In the genomic region with DNA sequence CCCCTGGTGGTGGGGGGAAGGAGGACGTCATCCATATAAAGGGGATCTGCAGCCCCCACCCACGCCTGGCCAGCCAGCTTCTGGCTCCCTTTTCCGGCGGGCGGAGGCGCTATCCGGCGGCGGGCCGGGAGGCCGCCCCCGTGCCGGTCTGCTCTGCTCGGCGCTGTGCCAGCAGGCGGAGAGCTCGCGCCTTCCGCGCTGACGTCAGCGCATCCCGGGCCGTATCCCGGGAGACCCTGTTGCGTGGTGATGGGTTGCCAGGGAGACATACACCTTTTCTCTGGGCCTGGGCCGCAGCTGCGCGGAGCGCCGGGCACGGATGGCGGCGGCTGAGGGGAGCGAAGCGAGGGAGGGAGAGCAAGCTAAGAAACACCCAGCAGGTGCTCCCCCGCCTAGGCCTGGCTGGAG, we compare ENCODE assay signal across 10 cellular contexts. TPM values are rescaled to one million over a fixed set of nuclear protein-coding genes. Genes with fewer than 3 reads are reported as not detected.
DNase-seq lines count a peak whose midpoint lies in the region; ATAC-seq and TF ChIP-seq lines count a peak whose summit lies in the region.
"Had no signal": no experiment of that assay in that cellular context is flagged by ENCODE, and none has a peak within 500 bp of the region (broad histone marks: within the 10 kb centered on the region; RNA-seq: fewer than 3 reads in every experiment).

No MANE protein-coding gene starts in this region.

- H3K4me3 Mint-ChIP-seq in neural crest cell: peak overlapping the region; percentile 92
- H3K4me3 Mint-ChIP-seq: activated naive CD8-positive, alpha-beta T cell treated with anti-CD3 and anti-CD28 coated beads, Interleukin-2, amount 10 ng/mL, durations not matched to agents 7 days and 5 days; stimulated activated naive CD8-positive, alpha-beta T cell treated with anti-CD3 and anti-CD28 coated beads, Interleukin-15, Interleukin-2, amounts not matched to agents 100 ng/mL and 50 ng/mL, for 24 hours had no signal

- H3F3A ChIP-seq in MM.1S (ENCODE audit: insufficient read depth, low read length): peaks cover 18% of the 10 kb centered on the region

- no peak overlapping the region for H3K4me2 ChIP-seq in MM.1S (ENCODE audit: low read depth, low read length)

- no peak overlapping the region for H2AFZ ChIP-seq in MM.1S (ENCODE audit: low read length)

- no peaks in the 10 kb centered on the region for H3K9me3 ChIP-seq in HEK293 (ENCODE audit: control insufficient read depth, insufficient read depth, low read depth, low read length)
- no peaks in the 10 kb centered on the region for H3K9me3 ChIP-seq in MM.1S (replicated peaks; ENCODE audit: insufficient read depth, low read length)

- POLR2A ChIA-PET in HEK293 (lab: Yijun Ruan, JAX): interaction anchor here (0.6 to 2.0 kb wide), 2 partner anchors 10 to 33 kb away, joined by 3 to 5 read pairs; no protein-coding TSS in a partner anchor

- H4K20me1 ChIP-seq in MM.1S (ENCODE audit: insufficient read depth, low read length): peaks cover 14% of the 10 kb centered on the region; the same call in 1 of the 2 replicates

- peaks cover 0 to 55% of the 10 kb centered on the region in 2 experiments; a peak in 1 of 3 replicates for H3K36me3 ChIP-seq in HEK293 (ENCODE audit: control insufficient read depth in 2 of 2, insufficient read depth in 1 of 2, low read length in 2 of 2)
- no peaks in the 10 kb centered on the region for H3K36me3 ChIP-seq in MM.1S (replicated peaks; ENCODE audit: insufficient read depth, low read length)

- H3K4me1 ChIP-seq in HEK293 (ENCODE audit: control insufficient read depth, insufficient read depth, low read length): no peaks in the 10 kb centered on the region
- H3K4me1 ChIP-seq in MM.1S (ENCODE audit: low read length): 0 out of 2 replicates have a peak, but pooled peaks cover 4% of the 10 kb centered on the region

- H3K9me2 ChIP-seq in MM.1S (replicated peaks; ENCODE audit: insufficient read depth, low read length): no peaks in the 10 kb centered on the region

- H3K36me3 Mint-ChIP-seq in neural crest cell (ENCODE audit: low read depth): peaks cover 5% of the 10 kb centered on the region

- CTCF ChIA-PET in HEK293 (lab: Yijun Ruan, JAX): interaction anchor here (0.8 to 2.2 kb wide), 2 partner anchors 17 to 33 kb away, joined by 3 to 6 read pairs; no protein-coding TSS in a partner anchor

- peak overlapping the region; percentile 11 for H3K4me3 ChIP-seq in HEK293 (ENCODE audit: low read depth, low read length)
- no peak overlapping the region for H3K4me3 ChIP-seq in MM.1S (ENCODE audit: low read length)

- H3K4me1 Mint-ChIP-seq in neural crest cell: peaks cover 42% of the 10 kb centered on the region

- no peaks in the 10 kb centered on the region for H3K27me3 ChIP-seq in MM.1S (replicated peaks; ENCODE audit: insufficient read depth, low read length)

- peak; percentile 87 to 94 for DNase-seq in SHP77 (lab: John Stamatoyannopoulos, UW)
- DNase-seq in fibroblast of peridontal ligament (ENCODE audit: extremely low read depth): peak; percentile 60
- DNase-seq in neural crest cell (ENCODE audit: low read depth, low spot score): no peak
- no peak for DNase-seq in MM.1S
- DNase-seq: activated naive CD8-positive, alpha-beta T cell treated with anti-CD3 and anti-CD28 coated beads, Interleukin-2, amount 10 ng/mL, durations not matched to agents 7 days and 5 days had no signal

- peaks cover 5% of the 10 kb centered on the region for H3K27me3 Mint-ChIP-seq in neural crest cell (ENCODE audit: low read depth)
- H3K27me3 Mint-ChIP-seq: activated naive CD8-positive, alpha-beta T cell treated with anti-CD3 and anti-CD28 coated beads, Interleukin-2, amount 10 ng/mL, durations not matched to agents 7 days and 5 days; stimulated activated naive CD8-positive, alpha-beta T cell treated with anti-CD3 and anti-CD28 coated beads, Interleukin-15, Interleukin-2, amounts not matched to agents 100 ng/mL and 50 ng/mL, for 24 hours had no signal

- H3K27ac ChIP-seq in HEK293 (ENCODE audit: extremely low read depth, low read depth, low read length) (no peak overlapping the region), MM.1S (ENCODE audit: low read length) (no peak overlapping the region)

- no peak for ATAC-seq in HG03159 (IDR thresholded peaks at IDR 0.05; ENCODE audit: unreplicated experiment)
- no peak for ATAC-seq in GM18868 (IDR thresholded peaks at IDR 0.05; ENCODE audit: unreplicated experiment)
- ATAC-seq in GM21390 (IDR thresholded peaks at IDR 0.05; ENCODE audit: unreplicated experiment): no peak

- no peak overlapping the region for H3K9ac ChIP-seq in MM.1S (ENCODE audit: low read length)

- H3K27ac Mint-ChIP-seq in neural crest cell (ENCODE audit: unreplicated experiment): no peak overlapping the region
- H3K27ac Mint-ChIP-seq: stimulated activated naive CD8-positive, alpha-beta T cell treated with anti-CD3 and anti-CD28 coated beads, Interleukin-15, Interleukin-2, amounts not matched to agents 100 ng/mL and 50 ng/mL, for 24 hours had no signal

- H3K9me3 Mint-ChIP-seq in neural crest cell: no peaks in the 10 kb centered on the region
- H3K9me3 Mint-ChIP-seq: activated naive CD8-positive, alpha-beta T cell treated with anti-CD3 and anti-CD28 coated beads, Interleukin-2, amount 10 ng/mL, durations not matched to agents 7 days and 5 days; stimulated activated naive CD8-positive, alpha-beta T cell treated with anti-CD3 and anti-CD28 coated beads, Interleukin-15, Interleukin-2, amounts not matched to agents 100 ng/mL and 50 ng/mL, for 24 hours had no signal

- no peaks in the 10 kb centered on the region for H3K79me2 ChIP-seq in MM.1S (ENCODE audit: low read length)

- TF ChIP-seq CTCF in HEK293 (tag by site-specific recombination; IDR thresholded peaks at IDR 0.05) (no peak), neural crest cell (conservative IDR thresholded peaks at IDR 0.05) (no peak), MM.1S (IDR thresholded peaks at IDR 0.05; ENCODE audit: low read length) (no peak)

TF ChIP-seq in HEK293, 187 proteins besides CTCF, POLR2A, EP300 and RAD21 (continues in another document):
- TF ChIP-seq ATF2 (tag by site-specific recombination; IDR thresholded peaks at IDR 0.05; ENCODE audit: low read depth): peak; percentile 83
- peak; percentile 98 for TF ChIP-seq MYNN (tag by site-specific recombination; IDR thresholded peaks at IDR 0.05; ENCODE audit: borderline replicate concordance)
- TF ChIP-seq ZNF707 (tag by site-specific recombination; IDR thresholded peaks at IDR 0.05): no peak
- TF ChIP-seq ZIC2 (tag by site-specific recombination; IDR thresholded peaks at IDR 0.05): peak; percentile 21; the same call in 1 of the 2 replicates
- TF ChIP-seq SALL2 (tag by site-specific recombination; IDR thresholded peaks at IDR 0.05; ENCODE audit: borderline replicate concordance): no peak
- TF ChIP-seq ZNF248 (tag by site-specific recombination; IDR thresholded peaks at IDR 0.05): no peak
- no peak for TF ChIP-seq PRDM1 (tag by site-specific recombination; IDR thresholded peaks at IDR 0.05)
- no peak for TF ChIP-seq ZNF121 (tag by site-specific recombination; IDR thresholded peaks at IDR 0.05)
- no peak for TF ChIP-seq HOXA7 (CRISPR knock-in tag; IDR thresholded peaks at IDR 0.05; ENCODE audit: borderline replicate concordance)
- TF ChIP-seq, protein P1, sequence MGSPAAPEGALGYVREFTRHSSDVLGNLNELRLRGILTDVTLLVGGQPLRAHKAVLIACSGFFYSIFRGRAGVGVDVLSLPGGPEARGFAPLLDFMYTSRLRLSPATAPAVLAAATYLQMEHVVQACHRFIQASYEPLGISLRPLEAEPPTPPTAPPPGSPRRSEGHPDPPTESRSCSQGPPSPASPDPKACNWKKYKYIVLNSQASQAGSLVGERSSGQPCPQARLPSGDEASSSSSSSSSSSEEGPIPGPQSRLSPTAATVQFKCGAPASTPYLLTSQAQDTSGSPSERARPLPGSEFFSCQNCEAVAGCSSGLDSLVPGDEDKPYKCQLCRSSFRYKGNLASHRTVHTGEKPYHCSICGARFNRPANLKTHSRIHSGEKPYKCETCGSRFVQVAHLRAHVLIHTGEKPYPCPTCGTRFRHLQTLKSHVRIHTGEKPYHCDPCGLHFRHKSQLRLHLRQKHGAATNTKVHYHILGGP (tag by site-specific recombination; IDR thresholded peaks at IDR 0.05): no peak
- TF ChIP-seq ZNF529 (tag by site-specific recombination; IDR thresholded peaks at IDR 0.05; ENCODE audit: insufficient replicate concordance): no peak
- no peak for TF ChIP-seq ZNF747 (tag by site-specific recombination; IDR thresholded peaks at IDR 0.05)
- TF ChIP-seq, protein P2, sequence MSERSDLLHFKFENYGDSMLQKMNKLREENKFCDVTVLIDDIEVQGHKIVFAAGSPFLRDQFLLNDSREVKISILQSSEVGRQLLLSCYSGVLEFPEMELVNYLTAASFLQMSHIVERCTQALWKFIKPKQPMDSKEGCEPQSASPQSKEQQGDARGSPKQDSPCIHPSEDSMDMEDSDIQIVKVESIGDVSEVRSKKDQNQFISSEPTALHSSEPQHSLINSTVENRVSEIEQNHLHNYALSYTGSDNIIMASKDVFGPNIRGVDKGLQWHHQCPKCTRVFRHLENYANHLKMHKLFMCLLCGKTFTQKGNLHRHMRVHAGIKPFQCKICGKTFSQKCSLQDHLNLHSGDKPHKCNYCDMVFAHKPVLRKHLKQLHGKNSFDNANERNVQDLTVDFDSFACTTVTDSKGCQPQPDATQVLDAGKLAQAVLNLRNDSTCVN (tag by site-specific recombination; optimal IDR thresholded peaks at IDR 0.05): peak; percentile 44
- no peak for TF ChIP-seq ZNF140 (tag by site-specific recombination; IDR thresholded peaks at IDR 0.05)
- no peak for TF ChIP-seq ZNF473 (tag by site-specific recombination; IDR thresholded peaks at IDR 0.05)
- TF ChIP-seq SCRT1 (tag by site-specific recombination; IDR thresholded peaks at IDR 0.05; ENCODE audit: borderline replicate concordance): no peak
- no peak for TF ChIP-seq ZNF48 (tag by site-specific recombination; IDR thresholded peaks at IDR 0.05)
- TF ChIP-seq BCL11A (tag by site-specific recombination; IDR thresholded peaks at IDR 0.05; ENCODE audit: low read depth): no peak

RNA-seq across cellular contexts. Expression of gene FAM131A, which starts 1.1 kb away (rescaled TPM):
- total RNA-seq in neural crest cell: 17.4 and 19.7 TPM in 2 replicates

RNA-seq across cellular contexts. Expression of gene CLCN2, which starts 22.9 kb away (rescaled TPM):
- 23.6 and 27.8 TPM in 2 replicates for total RNA-seq in neural crest cell

RNA-seq across cellular contexts. Expression of gene POLR2H, which starts 23.0 kb away (rescaled TPM):
- 94.5 and 98.9 TPM in 2 replicates for total RNA-seq in neural crest cell

RNA-seq across cellular contexts. Expression of gene EIF4G1, which starts 24.1 kb away (rescaled TPM):
- 520 and 529 TPM in 2 replicates for total RNA-seq in neural crest cell

RNA-seq across cellular contexts. Expression of gene THPO, which starts 39.5 kb away (rescaled TPM):
- 0.55 and 0.98 TPM in 2 replicates for total RNA-seq in neural crest cell
- total RNA-seq: activated naive CD8-positive, alpha-beta T cell treated with anti-CD3 and anti-CD28 coated beads, Interleukin-2, amount 10 ng/mL, durations not matched to agents 7 days and 5 days had no signal

Comparison
In these comparisons a context has a peak if more than half of its experiments do, and no peak if none do; other contexts are left out.
1. DNase-seq: peak in SHP77 (2 of 2) and fibroblast of peridontal ligament (single experiment); none in neural crest cell (single experiment) and MM.1S (single experiment).